In the genomic region with DNA sequence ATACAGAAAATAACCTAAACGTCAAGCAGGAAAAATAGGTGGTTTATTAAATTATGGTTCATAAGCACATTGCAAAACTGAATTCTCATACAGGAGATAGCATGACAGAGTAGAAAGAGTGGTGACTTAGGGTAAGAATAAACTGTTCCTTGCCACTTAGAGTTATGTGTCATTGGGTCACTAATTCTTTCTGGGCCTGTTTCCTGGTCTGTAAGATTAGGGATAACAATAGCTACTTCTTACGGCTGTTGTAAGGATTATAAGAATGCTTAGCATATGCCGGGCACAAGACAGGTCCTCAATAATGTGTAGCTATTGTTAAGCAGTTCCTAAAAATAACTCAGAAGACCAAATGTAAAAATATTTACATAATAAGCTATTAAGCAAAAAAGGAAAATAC, we compare ENCODE assay signal across 20 cellular contexts. TPM values are rescaled to one million over a fixed set of nuclear protein-coding genes. Genes with fewer than 3 reads are reported as not detected.
"Had no signal": no experiment of that assay in that cellular context is flagged by ENCODE, and none has a peak within 500 bp of the region (broad histone marks: within the 10 kb centered on the region; RNA-seq: fewer than 3 reads in every experiment).

No MANE protein-coding gene starts in this region.

- H3K27me3 ChIP-seq: heart left ventricle, right atrium auricular region, tibial artery, upper lobe of right lung, vagina had no signal

- H3K4me1 ChIP-seq: right atrium auricular region, upper lobe of right lung, vagina had no signal

- ATAC-seq: effector memory CD8-positive, alpha-beta T cell; heart left ventricle; left colon; left ventricle myocardium superior; naive thymus-derived CD4-positive, alpha-beta T cell; stimulated activated effector memory CD8-positive, alpha-beta T cell treated with anti-CD3 and anti-CD28 coated beads, Interleukin-12 subunit alpha, Interleukin-12 subunit beta, amount 100 ng/mL, for 72 hours; stimulated activated naive CD8-positive, alpha-beta T cell treated with anti-CD3 and anti-CD28 coated beads, Interleukin-15, Interleukin-2, amounts not matched to agents 100 U/mL and 50 U/mL, for 24 hours; upper lobe of right lung had no signal

- H3K9me3 ChIP-seq: heart left ventricle, right atrium auricular region, tibial artery, upper lobe of right lung, vagina had no signal

- H3K4me3 ChIP-seq: heart left ventricle, right atrium auricular region, tibial artery, upper lobe of right lung, vagina had no signal

- DNase-seq: cortex of kidney; effector memory CD8-positive, alpha-beta T cell; erythroblast; heart left ventricle; hippocampal formation; left colon; left ventricle myocardium superior; naive thymus-derived CD4-positive, alpha-beta T cell; posterior cingulate gyrus; stimulated activated CD4-positive, alpha-beta T cell treated with anti-CD3 and anti-CD28 coated beads, Interleukin-4, amount 100 ng/mL, for 1 hour; stimulated activated CD8-positive, alpha-beta memory T cell treated with anti-CD3 and anti-CD28 coated beads, Interleukin-4, amount 100 ng/mL, for 48 hours; stimulated activated naive CD8-positive, alpha-beta T cell treated with anti-CD3 and anti-CD28 coated beads, Interleukin-15, Interleukin-2, amounts not matched to agents 100 U/mL and 50 U/mL, for 24 hours; tibial artery; upper lobe of right lung had no signal

- H3K27ac ChIP-seq: heart left ventricle, right atrium auricular region, tibial artery, upper lobe of right lung, vagina had no signal

RNA-seq across cellular contexts. Expression of a gene that starts 32.7 kb away (rescaled TPM):
- total RNA-seq: glomerular endothelial cell; left ventricle myocardium superior; lung microvascular endothelial cell; mesenteric fat pad; naive thymus-derived CD4-positive, alpha-beta T cell; right atrium auricular region; upper lobe of right lung; vagina had no signal
- polyA plus RNA-seq: heart left ventricle; naive thymus-derived CD4-positive, alpha-beta T cell had no signal
